In the genomic region with DNA sequence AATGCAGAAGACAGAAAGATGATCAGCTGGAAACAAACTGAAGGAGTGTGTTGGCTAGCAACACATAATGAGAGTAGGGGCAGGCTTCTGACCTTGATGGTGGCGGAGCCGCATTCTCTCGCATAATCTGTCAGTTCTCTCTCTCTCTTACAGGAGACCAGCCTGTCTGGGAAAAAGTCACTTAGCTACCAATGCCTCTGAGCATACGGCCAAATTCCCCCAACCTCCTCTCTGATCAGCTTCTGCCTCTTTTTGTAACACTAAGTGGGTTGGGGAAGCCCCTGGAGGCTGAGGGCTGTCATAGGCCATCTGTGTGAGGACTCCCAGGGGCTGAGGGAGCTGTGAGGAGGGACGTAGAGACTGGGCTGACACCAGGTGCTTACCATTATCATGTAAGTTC, we compare ENCODE assay signal across 8 cellular contexts.
A peak's percentile ranks its signal among the peaks of the same experiment; 100 is the strongest.
DNase-seq lines count a peak whose midpoint lies in the region; ATAC-seq, FAIRE-seq and TF ChIP-seq lines count a peak whose summit lies in the region.

No MANE protein-coding gene starts in this region.

- peaks cover 26% of the 10 kb centered on the region for H3K36me3 Mint-ChIP-seq in type B pancreatic cell

- peaks cover 42% of the 10 kb centered on the region for H3K4me1 Mint-ChIP-seq in type B pancreatic cell (ENCODE audit: unreplicated experiment)

- no peak overlapping the region for H3K27ac ChIP-seq in foreskin keratinocyte

- TF ChIP-seq POLR2A in GM12891 (IDR thresholded peaks at IDR 0.05; ENCODE audit: low read depth, low read length): peak; percentile 41; the same call in 1 of the 2 replicates

- H3K4me3 Mint-ChIP-seq in type B pancreatic cell: no peak overlapping the region

- peaks cover 8% of the 10 kb centered on the region for H3K36me3 ChIP-seq in MG63

- peak; percentile 61 for FAIRE-seq in GM12891 (lab: Jason Lieb, UNC)

- TF ChIP-seq CTCF in foreskin keratinocyte (conservative IDR thresholded peaks at IDR 0.05): no peak
- TF ChIP-seq CTCF in type B pancreatic cell (conservative IDR thresholded peaks at IDR 0.05): no peak

- peak overlapping the region; percentile 48 for H3K27ac Mint-ChIP-seq in type B pancreatic cell

- no peaks in the 10 kb centered on the region for H3K9me3 ChIP-seq in MG63

- peak; percentile 30 for DNase-seq in GM12891 (ENCODE audit: insufficient read length, low spot score)
- no peak for DNase-seq in foreskin keratinocyte
- no peak for DNase-seq in type B pancreatic cell (ENCODE audit: extremely low spot score, unreplicated experiment)
- no peak for DNase-seq in NCI-H226
- no peak for DNase-seq in MG63
- DNase-seq in CD1c-positive myeloid dendritic cell (ENCODE audit: extremely low spot score): no peak

- H3K27me3 ChIP-seq in foreskin keratinocyte (no peaks in the 10 kb centered on the region), MG63 (no peaks in the 10 kb centered on the region)

- H3K4me3 ChIP-seq in MG63: no peak overlapping the region

- no peaks in the 10 kb centered on the region for H3K27me3 Mint-ChIP-seq in type B pancreatic cell

- H3K4me1 ChIP-seq in foreskin keratinocyte: no peaks in the 10 kb centered on the region

- ATAC-seq in GM21423 (IDR thresholded peaks at IDR 0.05; ENCODE audit: unreplicated experiment) (peak; percentile 90), HG03571 (IDR thresholded peaks at IDR 0.05; ENCODE audit: unreplicated experiment) (peak; percentile 83), foreskin keratinocyte (peak; percentile 35)

- no peaks in the 10 kb centered on the region for H3K9me3 Mint-ChIP-seq in type B pancreatic cell

TF ChIP-seq in GM12891, 5 proteins besides CTCF, POLR2A, EP300 and RAD21:
- TF ChIP-seq SPI1 (IDR thresholded peaks at IDR 0.05; ENCODE audit: low read depth, low read length) (no peak), TAF1 (IDR thresholded peaks at IDR 0.05; ENCODE audit: low read depth, low read length) (0 out of 2 replicates have a peak, but pooled peaks have one; percentile 55), POLR2AphosphoS5 (IDR thresholded peaks at IDR 0.05; ENCODE audit: low read depth, low read length) (peak; percentile 71; the same call in 1 of the 2 replicates), POU2F2 (IDR thresholded peaks at IDR 0.05; ENCODE audit: low read depth, low read length) (no peak; the same call in none of the 2 replicates), PAX5 (IDR thresholded peaks at IDR 0.05; ENCODE audit: insufficient read depth, low read length, severe bottlenecking) (no peak)

Comparison
In these comparisons a context has a peak if more than half of its experiments do, and no peak if none do; other contexts are left out.
1. ATAC-seq: peak in every context shown above with its lines; median percentile 90 in GM21423; 83 in HG03571; 35 in foreskin keratinocyte.